In the genomic region with DNA sequence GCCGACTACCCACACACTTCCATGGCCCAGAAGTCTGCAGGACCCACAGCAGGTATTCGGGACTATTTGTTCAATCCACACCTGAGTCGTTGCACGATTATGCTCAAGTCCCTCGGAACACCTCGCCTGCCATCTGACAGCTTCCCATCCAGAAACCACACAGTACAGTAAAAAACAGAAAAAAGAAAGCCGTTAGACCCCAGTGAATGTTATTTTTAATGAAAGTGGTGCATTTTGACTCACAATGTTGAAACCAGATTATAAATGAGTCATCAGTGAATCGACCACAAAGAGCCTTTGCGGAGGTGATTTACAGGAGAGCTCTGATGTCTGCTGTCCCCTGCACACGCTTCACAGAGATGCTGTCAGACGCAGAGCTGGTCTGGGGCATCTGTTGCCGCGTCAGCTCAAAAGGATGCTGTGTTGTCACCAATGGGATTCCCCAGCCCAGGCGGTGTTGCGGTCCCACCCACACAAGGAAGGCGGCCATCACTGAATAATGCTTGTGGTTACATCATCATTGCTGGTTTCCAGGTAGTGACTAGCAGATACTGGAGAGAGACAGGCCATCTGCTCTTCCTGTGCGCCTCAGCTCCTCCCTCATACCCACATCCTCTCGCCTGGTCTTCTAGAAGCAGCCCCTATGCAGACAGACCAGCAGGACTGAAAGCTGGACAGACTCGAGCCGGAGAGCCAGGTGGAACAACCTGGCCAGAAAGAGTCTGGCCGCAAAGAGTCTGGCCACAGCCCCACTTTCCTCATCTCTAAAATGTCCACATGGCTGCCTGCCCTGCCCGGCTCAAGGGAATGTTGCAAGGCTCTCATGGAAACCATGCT, we compare ENCODE assay signal across 8 cellular contexts.
DNase-seq lines count a peak whose midpoint lies in the region; ATAC-seq, FAIRE-seq and TF ChIP-seq lines count a peak whose summit lies in the region.

No MANE protein-coding gene starts in this region.

- H3K4me3 Mint-ChIP-seq in CD4-positive, alpha-beta T cell, result peak overlapping the region; percentile 58
- no peak overlapping the region for H3K4me3 Mint-ChIP-seq in astrocyte (ENCODE audit: unreplicated experiment)

- H3K36me3 ChIP-seq in astrocyte (ENCODE audit: insufficient read depth, low read length), result no peaks in the 10 kb centered on the region

- DNase-seq in CD4-positive, alpha-beta T cell, result peak; percentile 81 to 96 (median 87)
- DNase-seq in T-helper 9 cell (peak; percentile 85), astrocyte (ENCODE audit: low read depth) (peak; percentile 100), left kidney (ENCODE audit: low read depth, low spot score) (peak; percentile 70), NCI-H187 treated with DMSO at 0.1 percent for 48 hours (lab: John Stamatoyannopoulos, UW) (no peak)
- DNase-seq in stimulated activated CD4-positive, alpha-beta T cell treated with anti-CD3 and anti-CD28 coated beads, TNF-alpha, amount 100 ng/mL, for 48 hours (ENCODE audit: low read depth in 3 of 3), result peak; percentile 90 to 98 (median 92)

- peaks cover 69% of the 10 kb centered on the region for H3K4me1 Mint-ChIP-seq in CD4-positive, alpha-beta T cell (ENCODE audit: low read depth)
- peaks cover 22% of the 10 kb centered on the region for H3K4me1 Mint-ChIP-seq in astrocyte (ENCODE audit: low read depth, unreplicated experiment)

- peak overlapping the region; percentile 89 for H3K27ac ChIP-seq in CD4-positive, alpha-beta T cell (ENCODE audit: low read depth, low read length)
- H3K27ac ChIP-seq in astrocyte (ENCODE audit: low read depth, low read length), result peak overlapping the region; percentile 97

- no peaks in the 10 kb centered on the region for H3K27me3 Mint-ChIP-seq in CD4-positive, alpha-beta T cell
- H3K27me3 Mint-ChIP-seq in astrocyte (ENCODE audit: low read depth, unreplicated experiment), result no peaks in the 10 kb centered on the region

- peak overlapping the region; percentile 4 for H3K4me3 ChIP-seq in astrocyte (ENCODE audit: insufficient read depth, low read depth, low read length)

- no peak for TF ChIP-seq CTCF in CD4-positive, alpha-beta T cell (IDR thresholded peaks at IDR 0.05)
- no peak for TF ChIP-seq CTCF in astrocyte (IDR thresholded peaks at IDR 0.05; ENCODE audit: insufficient read depth, low read depth, low read length)

- H3K36me3 Mint-ChIP-seq in CD4-positive, alpha-beta T cell (ENCODE audit: low read depth), result no peaks in the 10 kb centered on the region
- H3K36me3 Mint-ChIP-seq in astrocyte (ENCODE audit: low read depth, unreplicated experiment), result no peaks in the 10 kb centered on the region

- FAIRE-seq in astrocyte (lab: Jason Lieb, UNC), result peak; percentile 92

- no peaks in the 10 kb centered on the region for H3K9me3 Mint-ChIP-seq in CD4-positive, alpha-beta T cell
- peaks cover 2% of the 10 kb centered on the region for H3K9me3 Mint-ChIP-seq in astrocyte (ENCODE audit: unreplicated experiment)

- H2AFZ ChIP-seq in astrocyte (ENCODE audit: low read depth, low read length), result peak overlapping the region; percentile 4

- intact Hi-C loops in CD4-positive, alpha-beta T cell (cut with DNase I, micrococcal nuclease), result loop anchor here (1.0 to 10.0 kb wide), 8 partner anchors 35 to 401 kb away; a partner anchor contains a TSS

- ATAC-seq in CD4-positive, alpha-beta T cell (ENCODE audit: poor library complexity), result peak; percentile 91
- ATAC-seq in GM19463 (IDR thresholded peaks at IDR 0.05; ENCODE audit: unreplicated experiment) (peak; percentile 65), HG03575 (IDR thresholded peaks at IDR 0.05; ENCODE audit: extremely low read depth, insufficient number of reproducible peaks, low FRiP score, unreplicated experiment) (peak; percentile 43)

- POLR2A ChIA-PET in CD4-positive, alpha-beta T cell (lab: Charles Lee), result interaction anchor here (0.8 to 2.0 kb wide), 19 partner anchors 12 to 533 kb away, joined by 3 to 49 read pairs (median 5); a partner anchor contains a TSS

- H3K4me1 ChIP-seq in astrocyte (ENCODE audit: insufficient read depth, low read length), result peaks cover 25% of the 10 kb centered on the region

- H3K27me3 ChIP-seq in CD4-positive, alpha-beta T cell (ENCODE audit: control insufficient read depth, insufficient read depth, low read length), result no peaks in the 10 kb centered on the region
- no peaks in the 10 kb centered on the region for H3K27me3 ChIP-seq in astrocyte (ENCODE audit: insufficient read depth, low read length)

- no peaks in the 10 kb centered on the region for H4K20me1 ChIP-seq in astrocyte (ENCODE audit: insufficient read depth, low read length)

- H3K79me2 ChIP-seq in astrocyte (ENCODE audit: insufficient read depth, low read length), result no peaks in the 10 kb centered on the region

- CTCF ChIA-PET in CD4-positive, alpha-beta T cell (lab: Charles Lee), result interaction anchor here (1.0 to 1.6 kb wide), 8 partner anchors 33 to 414 kb away, joined by 3 to 8 read pairs (median 4); no protein-coding TSS in a partner anchor

- no peaks in the 10 kb centered on the region for H3K9me3 ChIP-seq in CD4-positive, alpha-beta T cell (ENCODE audit: control insufficient read depth, low read length)
- H3K9me3 ChIP-seq in astrocyte (ENCODE audit: insufficient read depth, low read depth, low read length), result no peaks in the 10 kb centered on the region

- peak overlapping the region; percentile 86 for H3K27ac Mint-ChIP-seq in CD4-positive, alpha-beta T cell
- peak overlapping the region; percentile 95 for H3K27ac Mint-ChIP-seq in astrocyte (ENCODE audit: unreplicated experiment)

- peak overlapping the region; percentile 81 for H3K9ac ChIP-seq in astrocyte (ENCODE audit: low read length)

- H3K4me2 ChIP-seq in astrocyte (ENCODE audit: low read length), result peak overlapping the region; percentile 65
